In the genomic region with DNA sequence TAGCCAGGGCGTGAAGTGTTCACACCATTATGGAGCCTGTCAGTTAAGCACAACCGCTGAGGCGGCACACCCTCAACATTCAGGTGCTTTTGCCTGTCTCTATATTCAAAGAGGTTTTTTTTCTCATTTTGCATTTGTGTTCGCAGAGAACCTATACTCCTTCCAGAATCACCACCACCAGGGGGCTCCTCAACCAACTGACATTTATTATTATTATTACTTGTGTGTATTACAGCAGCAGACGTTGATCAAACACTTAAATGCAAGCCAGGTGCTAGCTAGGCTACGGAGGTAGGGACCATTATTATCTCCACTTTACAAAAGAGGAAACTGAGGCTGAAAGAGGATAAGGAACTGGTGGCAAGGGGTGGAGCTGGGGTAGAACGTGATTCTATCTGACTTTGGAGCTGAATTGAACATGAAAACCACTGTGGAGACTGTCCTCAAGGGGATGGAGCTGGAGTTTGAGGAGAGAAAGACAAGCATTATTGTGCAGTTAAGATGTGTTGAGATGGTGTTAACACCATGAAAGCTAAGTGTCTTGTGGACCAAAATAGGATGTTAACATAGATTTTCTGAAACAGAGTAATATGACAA, we compare ENCODE assay signal across 8 cellular contexts.
DNase-seq lines count a peak whose midpoint lies in the region; ATAC-seq, FAIRE-seq and TF ChIP-seq lines count a peak whose summit lies in the region.

No MANE protein-coding gene starts in this region.

- no peak overlapping the region for H3K9ac ChIP-seq in SK-N-MC (ENCODE audit: insufficient read length)

- H3K27me3 ChIP-seq in gastroesophageal sphincter (no peaks in the 10 kb centered on the region), testis (no peaks in the 10 kb centered on the region)

- 24% methylated on average over 7 of the region's 7 CpGs for WGBS in A549 (ENCODE audit: missing lambda C conversion rate)
- WGBS in gastroesophageal sphincter (ENCODE audit: low coverage in 1 of 2), 2 donors = 50 to 78% methylated on average over 6 to 7 of the region's 7 CpGs
- WGBS in testis, 2 donors = 77 to 78% methylated on average over 7 of the region's 7 CpGs

- peak in 1 of 2 experiments; percentile 71; a peak in 3 of 6 replicates for ATAC-seq in A549
- ATAC-seq in gastroesophageal sphincter = no peak
- ATAC-seq in HG02973 (IDR thresholded peaks at IDR 0.05; ENCODE audit: unreplicated experiment) = no peak
- ATAC-seq in GM19397 (IDR thresholded peaks at IDR 0.05; ENCODE audit: unreplicated experiment) = no peak

- no peak overlapping the region for H3K4me3 ChIP-seq in A549
- H3K4me3 ChIP-seq in SK-N-MC = no peak overlapping the region
- H3K4me3 ChIP-seq in gastroesophageal sphincter = no peak overlapping the region
- H3K4me3 ChIP-seq in testis = no peak overlapping the region

- TF ChIP-seq POLR2A in A549 (IDR thresholded peaks at IDR 0.05; ENCODE audit: low read length) = no peak
- TF ChIP-seq POLR2A in gastroesophageal sphincter (IDR thresholded peaks at IDR 0.05) = no peak
- TF ChIP-seq POLR2A in testis (IDR thresholded peaks at IDR 0.05) = no peak

- no peak overlapping the region for H3K27ac ChIP-seq in A549
- H3K27ac ChIP-seq in SK-N-MC = no peak overlapping the region
- H3K27ac ChIP-seq in gastroesophageal sphincter = no peak overlapping the region
- no peak overlapping the region for H3K27ac ChIP-seq in testis

- TF ChIP-seq RAD21 in A549 (conservative IDR thresholded peaks at IDR 0.05 in 1 of 2, IDR thresholded peaks at IDR 0.05 in 1 of 2) = peak; percentile 55 to 56

- POLR2A ChIA-PET in A549 (lab: Yijun Ruan, JAX) = no interaction called here

- no peak overlapping the region for H3K4me2 ChIP-seq in A549

- FAIRE-seq in A549 (lab: Jason Lieb, UNC) = no peak

- H3K36me3 ChIP-seq in SK-N-MC (ENCODE audit: insufficient read depth, low read length) = no peaks in the 10 kb centered on the region
- H3K36me3 ChIP-seq in gastroesophageal sphincter = no peaks in the 10 kb centered on the region
- H3K36me3 ChIP-seq in testis (ENCODE audit: low read depth, missing control alignments) = no peaks in the 10 kb centered on the region

- H3K9me3 ChIP-seq in A549 = no peaks in the 10 kb centered on the region
- no peaks in the 10 kb centered on the region for H3K9me3 ChIP-seq in SK-N-MC (ENCODE audit: low read depth, low read length)
- no peaks in the 10 kb centered on the region for H3K9me3 ChIP-seq in gastroesophageal sphincter
- no peaks in the 10 kb centered on the region for H3K9me3 ChIP-seq in testis

- TF ChIP-seq CTCF in A549 (IDR thresholded peaks at IDR 0.05) (peak; percentile 57), GM10266 (IDR thresholded peaks at IDR 0.05; ENCODE audit: control insufficient read depth, insufficient read depth, low read depth, missing control alignments) (peak; percentile 24), gastroesophageal sphincter (IDR thresholded peaks at IDR 0.05) (peak in 3 of 4 experiments; percentile 22 to 47 (median 29)), testis (IDR thresholded peaks at IDR 0.05) (peak; percentile 32 to 48 (median 42))

- TF ChIP-seq EP300 in A549 (IDR thresholded peaks at IDR 0.05) (no peak), gastroesophageal sphincter (IDR thresholded peaks at IDR 0.05) (no peak)

- intact Hi-C loops in testis (cut with DNase I; ENCODE audit: low total_unique reads) = no loop called here

- H3K4me1 ChIP-seq in A549 = no peaks in the 10 kb centered on the region
- H3K4me1 ChIP-seq in gastroesophageal sphincter = no peaks in the 10 kb centered on the region
- H3K4me1 ChIP-seq in testis = no peaks in the 10 kb centered on the region

- CTCF ChIA-PET in A549 (lab: Yijun Ruan, JAX) = interaction anchor here (0.6 to 1.7 kb wide), 14 partner anchors 8 to 1302 kb away, joined by 3 to 11 read pairs (median 3); no protein-coding TSS in a partner anchor

- DNase-seq in A549 (ENCODE audit: low read depth in 1 of 2, low spot score in 1 of 2) = peak in 1 of 2 experiments; percentile 25
- peak; percentile 19 for DNase-seq in GM10266 (ENCODE audit: extremely low spot score)
- peak; percentile 16 for DNase-seq in SK-N-MC (ENCODE audit: low read depth, low spot score)
- peak; percentile 72 for DNase-seq in testis
- DNase-seq in NOMO-1 (lab: John Stamatoyannopoulos, UW; ENCODE audit: unreplicated experiment in 2 of 2) = no peak

TF ChIP-seq in A549, 52 proteins besides CTCF, POLR2A, EP300 and RAD21:
- TF ChIP-seq SMC3 (IDR thresholded peaks at IDR 0.05) (peak; percentile 64), HOXB5 (CRISPR knock-in tag; IDR thresholded peaks at IDR 0.05) (no peak)
TF ChIP-seq in A549: peak in this region for 1.

Comparison
In these comparisons a context has a peak if more than half of its experiments do, and no peak if none do; other contexts are left out.
1. DNase-seq: peak in GM10266 (single experiment), SK-N-MC (single experiment) and testis (single experiment); none in NOMO-1 (0 of 2).
2. Peak in every context shown above with its lines, with median percentiles within 50 percentile points of each other: CTCF ChIP-seq.